In the genomic region with DNA sequence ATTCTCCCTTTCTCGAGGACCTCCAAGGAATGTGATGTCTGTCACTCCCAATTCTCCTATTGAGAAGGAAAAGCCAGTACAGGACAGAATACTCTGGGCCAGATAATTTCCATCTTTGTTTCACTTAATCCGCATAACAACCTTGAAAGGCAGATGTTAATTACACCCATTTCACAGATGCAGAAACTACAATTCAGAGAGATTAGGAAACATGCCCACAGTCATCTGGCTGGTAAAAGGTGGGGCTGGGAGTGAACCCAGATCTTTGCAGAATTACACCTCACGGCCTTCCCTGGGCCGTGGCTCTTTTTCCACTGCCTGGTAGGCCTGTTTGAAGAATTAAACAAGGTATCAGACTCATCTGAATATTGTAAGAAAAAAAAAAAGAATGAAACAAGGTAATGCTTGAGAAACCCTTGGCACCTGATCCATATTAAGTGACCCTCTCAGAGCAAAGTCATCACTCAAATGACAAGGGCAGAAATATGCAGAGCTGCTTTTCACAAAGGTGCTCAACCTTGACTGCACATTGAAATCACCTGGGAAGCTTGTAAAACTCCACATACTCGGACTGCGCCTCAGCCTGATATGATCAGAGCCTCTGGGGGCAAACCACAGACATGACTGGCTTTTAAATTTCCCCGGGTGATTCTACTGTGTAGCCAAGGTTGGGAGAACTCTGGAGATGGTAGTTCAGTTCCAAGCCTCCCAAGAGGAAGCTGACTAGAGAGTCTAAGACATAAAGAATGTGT, we compare ENCODE assay signal across 19 cellular contexts. TPM values are rescaled to one million over a fixed set of nuclear protein-coding genes. Genes with fewer than 3 reads are reported as not detected.
"Had no signal": no experiment of that assay in that cellular context is flagged by ENCODE, and none has a peak within 500 bp of the region (broad histone marks: within the 10 kb centered on the region; RNA-seq: fewer than 3 reads in every experiment).

No MANE protein-coding gene starts in this region.

- DNase-seq: activated CD4-positive, alpha-beta T cell treated with anti-CD3 and anti-CD28 coated beads for 4 hours; activated CD8-positive, alpha-beta memory T cell treated with anti-CD3 and anti-CD28 coated beads, Interleukin-2, amount 50 U/mL, for 48 hours; activated CD8-positive, alpha-beta T cell treated with anti-CD3 and anti-CD28 coated beads, Interleukin-2, amount 10 ng/mL, durations not matched to agents 7 days and 5 days; activated naive CD4-positive, alpha-beta T cell treated with Interleukin-2 at 50 U/mL for 16 hours; activated naive CD8-positive, alpha-beta T cell treated with anti-CD3 and anti-CD28 coated beads, Interleukin-2, amount 50 U/mL, for 24 hours; caudate nucleus; colonic mucosa; effector CD4-positive, alpha-beta T cell; lower lobe of right lung; naive B cell; psoas muscle; stimulated activated CD4-positive, alpha-beta T cell treated with anti-CD3 and anti-CD28 coated beads, Interleukin-12 subunit alpha, Interleukin-12 subunit beta, amount 100 ng/mL, for 4 hours; stimulated activated naive CD4-positive, alpha-beta T cell; substantia nigra; T-cell; T1000 had no signal

- H3K4me1 ChIP-seq: ascending aorta, colonic mucosa, gastroesophageal sphincter, psoas muscle had no signal

- H3K36me3 ChIP-seq: ascending aorta, colonic mucosa, gastroesophageal sphincter, lower lobe of right lung had no signal

- H3K4me3 ChIP-seq: ascending aorta, colonic mucosa, gastroesophageal sphincter, lower lobe of right lung, psoas muscle had no signal

- H3K9me3 ChIP-seq: ascending aorta, colonic mucosa, gastroesophageal sphincter, lower lobe of right lung, psoas muscle had no signal

- H3K27ac ChIP-seq: ascending aorta, colonic mucosa, gastroesophageal sphincter, lower lobe of right lung, psoas muscle had no signal

- ATAC-seq: activated CD8-positive, alpha-beta T cell treated with anti-CD3 and anti-CD28 coated beads, Interleukin-2, amount 10 ng/mL, durations not matched to agents 7 days and 5 days; activated naive CD8-positive, alpha-beta T cell treated with anti-CD3 and anti-CD28 coated beads, Interleukin-2, amount 50 U/mL, for 24 hours; gastroesophageal sphincter; lower lobe of right lung; psoas muscle; T-cell had no signal

- H3K27me3 ChIP-seq: ascending aorta, colonic mucosa, gastroesophageal sphincter had no signal

RNA-seq across cellular contexts. Expression of gene G6PC1, which starts 16.6 kb away (rescaled TPM):
- total RNA-seq: activated CD8-positive, alpha-beta T cell treated with anti-CD3 and anti-CD28 coated beads, Interleukin-2, amount 10 ng/mL, durations not matched to agents 7 days and 5 days; ascending aorta; gastroesophageal sphincter; kidney epithelial cell; lower lobe of right lung; psoas muscle had no signal

RNA-seq across cellular contexts. Expression of gene AOC2, which starts 39.6 kb away (rescaled TPM):
- total RNA-seq: ascending aorta had no signal
